In genomic region chr9:34379334-34380033, GRCh38 we compare ENCODE assay signal across 8 cellular contexts. TPM values are rescaled to one million over a fixed set of nuclear protein-coding genes. Genes with fewer than 3 reads are reported as not detected.
DNase-seq lines count a peak whose midpoint lies in the region; ATAC-seq and TF ChIP-seq lines count a peak whose summit lies in the region.

No MANE protein-coding gene starts in this region.

- no peaks in the 10 kb centered on the region for H3K9me2 ChIP-seq in DOHH2 (replicated peaks; ENCODE audit: control insufficient read depth, low read length)

- no peak overlapping the region for H3K27ac ChIP-seq in DOHH2 (ENCODE audit: low read depth, low read length)
- H3K27ac ChIP-seq in lower lobe of right lung: peak overlapping the region; percentile 36

- peak overlapping the region; percentile 75 for H3K4me3 ChIP-seq in DOHH2 (ENCODE audit: low read length)
- H3K4me3 ChIP-seq in lower lobe of right lung: peak overlapping the region; percentile 60

- no peaks in the 10 kb centered on the region for H4K20me1 ChIP-seq in DOHH2 (ENCODE audit: control insufficient read depth, insufficient read depth, low read depth, low read length)

- H3F3A ChIP-seq in DOHH2 (ENCODE audit: control insufficient read depth, insufficient read depth): no peaks in the 10 kb centered on the region

- H3K79me2 ChIP-seq in DOHH2 (ENCODE audit: control insufficient read depth, low read length): no peaks in the 10 kb centered on the region

- ATAC-seq in HG03280 (IDR thresholded peaks at IDR 0.05; ENCODE audit: unreplicated experiment) (peak; percentile 27), lower lobe of right lung (peak; percentile 65 to 79), HG02571 (IDR thresholded peaks at IDR 0.05; ENCODE audit: unreplicated experiment) (no peak)

- H3K27me3 ChIP-seq in DOHH2 (ENCODE audit: control insufficient read depth, low read length) (peaks cover 19% of the 10 kb centered on the region), lower lobe of right lung (ENCODE audit: low read depth) (no peaks in the 10 kb centered on the region)

- DNase-seq in NCI-H748 (lab: John Stamatoyannopoulos, UW; ENCODE audit: unreplicated experiment) (peak; percentile 91), ecto neural progenitor cell (ENCODE audit: low spot score) (peak; percentile 92), lower lobe of right lung (peak; percentile 90)
- peak; percentile 94 to 96 for DNase-seq in activated CD4-positive, alpha-beta T cell treated with anti-CD3 and anti-CD28 coated beads, Interleukin-2, amount 50 U/mL, for 48 hours
- DNase-seq in stimulated activated CD4-positive, alpha-beta T cell treated with anti-CD3 and anti-CD28 coated beads, Interleukin-4, amount 100 ng/mL, for 4 hours: peak; percentile 83 to 88

- peak overlapping the region; percentile 85 for H3K4me2 ChIP-seq in DOHH2 (ENCODE audit: low read length)

- H3K36me3 ChIP-seq in DOHH2 (ENCODE audit: control insufficient read depth, low read length): no peaks in the 10 kb centered on the region
- no peaks in the 10 kb centered on the region for H3K36me3 ChIP-seq in lower lobe of right lung

- peaks cover 44% of the 10 kb centered on the region for H3K4me1 ChIP-seq in DOHH2 (ENCODE audit: control insufficient read depth, low read length)
- H3K4me1 ChIP-seq in lower lobe of right lung: peaks cover 48% of the 10 kb centered on the region

- intact Hi-C loops in lower lobe of right lung (cut with DNase I): no loop called here

- no peaks in the 10 kb centered on the region for H3K9me3 ChIP-seq in DOHH2 (ENCODE audit: control insufficient read depth, insufficient read depth, low read length)
- H3K9me3 ChIP-seq in lower lobe of right lung: no peaks in the 10 kb centered on the region

- peak; percentile 100 for TF ChIP-seq CTCF in DOHH2 (IDR thresholded peaks at IDR 0.05; ENCODE audit: low read depth, low read length, poor library complexity, severe bottlenecking)
- peak; percentile 97 for TF ChIP-seq CTCF in lower lobe of right lung (IDR thresholded peaks at IDR 0.05)

RNA-seq across cellular contexts. Expression of gene MYORG, which starts 2.8 kb away (rescaled TPM):
- 4.8 TPM for total RNA-seq in lower lobe of right lung

RNA-seq across cellular contexts. Expression of gene NUDT2, which starts 50.1 kb away (rescaled TPM):
- 13.5 TPM for total RNA-seq in lower lobe of right lung

RNA-seq across cellular contexts. Expression of gene KIF24, which starts 50.4 kb away (rescaled TPM):
- total RNA-seq in lower lobe of right lung: 1.4 TPM
